Comparison of ENCODE assay signal across 11 cellular contexts in the genomic region with DNA sequence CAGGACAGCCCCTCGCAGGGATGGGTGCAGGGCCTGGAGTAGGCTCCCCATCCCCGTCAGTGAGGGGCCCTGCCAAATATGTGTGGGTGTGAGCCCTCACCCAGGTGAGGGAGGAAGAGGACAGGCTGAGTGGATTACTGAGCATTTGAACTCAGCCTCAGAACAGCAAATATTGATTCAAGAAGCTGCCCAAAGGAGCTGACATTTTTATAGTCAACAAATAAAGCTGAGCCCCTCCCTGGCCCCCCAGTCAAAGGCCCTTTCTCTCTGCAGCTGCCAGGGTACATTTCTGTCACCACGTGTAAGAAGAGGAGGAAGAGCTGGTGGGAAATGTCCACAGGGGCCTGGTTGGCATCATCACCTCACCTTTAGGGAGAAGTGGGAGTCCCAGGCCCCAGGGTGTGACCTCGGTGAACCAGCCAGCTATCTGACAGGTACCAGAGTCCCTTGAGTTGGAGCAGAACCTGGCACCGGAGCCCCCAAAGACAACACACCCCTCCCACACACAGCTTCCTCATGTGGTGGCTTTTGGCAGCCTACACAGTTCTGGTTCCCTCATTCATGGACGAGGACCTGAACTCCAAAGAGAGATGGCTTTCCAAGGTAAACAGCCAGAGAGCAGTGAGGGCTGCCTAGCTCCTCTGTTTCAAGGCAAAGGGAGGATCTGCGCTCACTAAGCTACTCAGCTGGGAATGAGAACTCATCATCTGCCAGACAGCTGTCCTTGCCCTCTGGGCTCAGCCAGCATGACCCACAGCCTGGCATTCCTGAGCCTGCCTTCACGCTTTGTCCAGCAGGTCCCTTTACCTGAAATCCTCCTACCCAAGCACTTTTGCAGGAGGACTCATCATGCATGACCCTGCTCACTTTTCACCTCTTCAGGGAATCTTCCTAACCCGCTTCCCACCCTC. TPM values are rescaled to one million over a fixed set of nuclear protein-coding genes. Genes with fewer than 3 reads are reported as not detected.
A peak's percentile ranks its signal among the peaks of the same experiment; 100 is the strongest.
DNase-seq lines count a peak whose midpoint lies in the region; ATAC-seq and TF ChIP-seq lines count a peak whose summit lies in the region.
"Had no signal": no experiment of that assay in that cellular context is flagged by ENCODE, and none has a peak within 500 bp of the region (broad histone marks: within the 10 kb centered on the region; RNA-seq: fewer than 3 reads in every experiment).

No MANE protein-coding gene starts in this region.

- H3K4me1 ChIP-seq in right atrium auricular region (no peaks in the 10 kb centered on the region), heart right ventricle (no peaks in the 10 kb centered on the region), lower lobe of right lung (peaks cover 22% of the 10 kb centered on the region), upper lobe of left lung (peaks cover 0 to 32% (median 18%) of the 10 kb centered on the region in 4 donors)

- H3K27me3 ChIP-seq in right atrium auricular region (no peaks in the 10 kb centered on the region), heart right ventricle (peaks cover 0 to 4% (median 0%) of the 10 kb centered on the region in 7 donors), lower lobe of right lung (ENCODE audit: low read depth) (no peaks in the 10 kb centered on the region), upper lobe of left lung (no peaks in the 10 kb centered on the region)

- TF ChIP-seq EP300 in upper lobe of left lung (IDR thresholded peaks at IDR 0.05) = peak in 1 of 4 donors; percentile 45

- H3K27ac ChIP-seq in right atrium auricular region (no peak overlapping the region), heart right ventricle (no peak overlapping the region), lower lobe of right lung (peak overlapping the region; percentile 56), upper lobe of left lung (peak overlapping the region in 2 of 4 donors; percentile 43 to 70)
- H3K27ac ChIP-seq: KMS-11 had no signal

- no peaks in the 10 kb centered on the region for H3K9me3 ChIP-seq in right atrium auricular region
- peaks cover 0 to 7% (median 0%) of the 10 kb centered on the region in 11 donors for H3K9me3 ChIP-seq in heart right ventricle
- no peaks in the 10 kb centered on the region for H3K9me3 ChIP-seq in lower lobe of right lung
- no peaks in the 10 kb centered on the region for H3K9me3 ChIP-seq in upper lobe of left lung

- no peak for TF ChIP-seq CTCF in right atrium auricular region (IDR thresholded peaks at IDR 0.05)
- no peak for TF ChIP-seq CTCF in heart right ventricle (IDR thresholded peaks at IDR 0.05)
- TF ChIP-seq CTCF in lower lobe of right lung (IDR thresholded peaks at IDR 0.05) = no peak
- TF ChIP-seq CTCF in upper lobe of left lung (IDR thresholded peaks at IDR 0.05) = no peak

- H3K4me3 ChIP-seq in right atrium auricular region = no peak overlapping the region
- H3K4me3 ChIP-seq in heart right ventricle = no peak overlapping the region
- H3K4me3 ChIP-seq in lower lobe of right lung = no peak overlapping the region
- H3K4me3 ChIP-seq in upper lobe of left lung = no peak overlapping the region

- 61 to 65% methylated on average over 9 of the region's 9 CpGs for WGBS in heart right ventricle, 2 donors
- WGBS in upper lobe of left lung, 2 donors = 60 to 64% methylated on average over 5 to 9 of the region's 9 CpGs

- intact Hi-C loops in heart right ventricle (cut with DNase I) = no loop called here
- intact Hi-C loops in lower lobe of right lung (cut with DNase I) = no loop called here

- ATAC-seq in heart right ventricle (no peak), lower lobe of right lung (peak; percentile 91 to 92), upper lobe of left lung (ENCODE audit: low FRiP score in 2 of 2) (peak; percentile 42 to 77), HG03342 (IDR thresholded peaks at IDR 0.05; ENCODE audit: unreplicated experiment) (no peak), HG02938 (IDR thresholded peaks at IDR 0.05; ENCODE audit: unreplicated experiment) (no peak)

- H3K36me3 ChIP-seq in right atrium auricular region (no peaks in the 10 kb centered on the region), heart right ventricle (no peaks in the 10 kb centered on the region), lower lobe of right lung (no peaks in the 10 kb centered on the region), upper lobe of left lung (no peaks in the 10 kb centered on the region)

- DNase-seq in right atrium auricular region (ENCODE audit: low spot score) (peak; percentile 54), heart right ventricle (no peak), NCI-H2196 treated with DMSO at 0.1 percent for 48 hours (lab: John Stamatoyannopoulos, UW; ENCODE audit: unreplicated experiment) (peak; percentile 63), lower lobe of right lung (peak; percentile 69), upper lobe of left lung (peak in 1 of 2 donors; percentile 54), germinal center (ENCODE audit: low spot score) (no peak)
- DNase-seq: activated naive CD8-positive, alpha-beta T cell treated with anti-CD3 and anti-CD28 coated beads, Interleukin-2, amount 10 ng/mL, durations not matched to agents 7 days and 5 days; AML-193 had no signal

- no peak for TF ChIP-seq POLR2A in upper lobe of left lung (IDR thresholded peaks at IDR 0.05)

RNA-seq across cellular contexts. Expression of gene TENT5C, which starts 43.0 kb away (rescaled TPM):
- total RNA-seq in right atrium auricular region = 10 to 100 TPM; 17.0 to 20.1 TPM
- 10 to 100 TPM in 6 of 10 donors, 1 to 10 TPM in 4; 3.1 to 23.1 (median 13.0) TPM for total RNA-seq in heart right ventricle
- polyA plus RNA-seq in heart right ventricle = 1 to 10 TPM; 3.1 to 4.0 TPM
- total RNA-seq in lower lobe of right lung = 23.2 TPM
- 10 to 100 TPM in 5 of 6 donors, 1 to 10 TPM in 1; 8.1 to 37.8 (median 18.4) TPM for total RNA-seq in upper lobe of left lung

Comparison
In these comparisons a context has a peak if more than half of its experiments do, and no peak if none do; other contexts are left out.
1. DNase-seq: peak in right atrium auricular region (single experiment), NCI-H2196 treated with DMSO at 0.1 percent for 48 hours (single experiment) and lower lobe of right lung (single experiment); none in heart right ventricle (0 of 2) and germinal center (single experiment).
2. ATAC-seq: peak in lower lobe of right lung (2 of 2) and upper lobe of left lung (2 of 2); none in heart right ventricle (0 of 8), HG03342 (single experiment) and HG02938 (single experiment).